In the genomic region with DNA sequence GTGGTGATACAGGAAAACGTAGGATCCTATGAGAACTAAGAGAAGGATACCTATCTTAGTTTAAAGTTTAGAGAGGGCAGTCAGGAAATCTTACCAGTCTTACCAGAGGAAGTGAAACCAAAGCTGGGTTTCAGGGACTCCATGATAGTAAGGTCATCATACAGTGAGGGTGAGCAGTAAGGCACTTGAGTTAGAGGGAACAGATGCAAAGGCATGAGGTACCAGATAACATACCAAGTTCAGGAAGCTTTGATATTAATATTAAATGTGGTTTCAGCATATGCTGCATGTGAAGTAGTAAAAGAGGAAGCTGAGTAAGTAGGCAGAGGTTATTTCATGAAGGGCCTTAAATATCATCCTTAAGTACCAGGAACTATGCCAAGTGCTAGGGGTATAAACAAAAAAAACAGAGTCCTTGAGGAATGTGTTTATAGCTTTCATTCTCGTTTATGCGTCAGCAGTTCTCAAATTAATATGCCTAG, we compare ENCODE assay signal across 9 cellular contexts. TPM values are rescaled to one million over a fixed set of nuclear protein-coding genes. Genes with fewer than 3 reads are reported as not detected.
DNase-seq lines count a peak whose midpoint lies in the region; ATAC-seq, FAIRE-seq and TF ChIP-seq lines count a peak whose summit lies in the region.
"Had no signal": no experiment of that assay in that cellular context is flagged by ENCODE, and none has a peak within 500 bp of the region (broad histone marks: within the 10 kb centered on the region; RNA-seq: fewer than 3 reads in every experiment).

No MANE protein-coding gene starts in this region.

- no peaks in the 10 kb centered on the region for H3K79me2 ChIP-seq in astrocyte (ENCODE audit: insufficient read depth, low read length)

- ATAC-seq in GM21390 (IDR thresholded peaks at IDR 0.05; ENCODE audit: unreplicated experiment) = peak; percentile 99
- peak; percentile 99 for ATAC-seq in HG03469 (IDR thresholded peaks at IDR 0.05; ENCODE audit: unreplicated experiment)

- no peaks in the 10 kb centered on the region for H3K27me3 ChIP-seq in astrocyte (ENCODE audit: insufficient read depth, low read length)

- H3K9me3 Mint-ChIP-seq in astrocyte (ENCODE audit: unreplicated experiment) (no peaks in the 10 kb centered on the region), glutamatergic neuron (ENCODE audit: unreplicated experiment) (peaks cover 2% of the 10 kb centered on the region)

- no peak overlapping the region for H3K4me2 ChIP-seq in astrocyte (ENCODE audit: low read length)

- H3K4me1 ChIP-seq in astrocyte (ENCODE audit: insufficient read depth, low read length) = no peaks in the 10 kb centered on the region

- no peaks in the 10 kb centered on the region for H4K20me1 ChIP-seq in astrocyte (ENCODE audit: insufficient read depth, low read length)

- H3K4me1 Mint-ChIP-seq in astrocyte (ENCODE audit: low read depth, unreplicated experiment) = no peaks in the 10 kb centered on the region
- H3K4me1 Mint-ChIP-seq in glutamatergic neuron (ENCODE audit: low read depth, unreplicated experiment) = no peaks in the 10 kb centered on the region

- no peaks in the 10 kb centered on the region for H3K36me3 ChIP-seq in astrocyte (ENCODE audit: insufficient read depth, low read length)

- DNase-seq in GM10266 (ENCODE audit: extremely low spot score) (peak; percentile 55), astrocyte (ENCODE audit: low read depth) (peak; percentile 4), NCI-H2081 (lab: John Stamatoyannopoulos, UW) (no peak), glutamatergic neuron (no peak), ureter (ENCODE audit: low spot score) (no peak)
- no peak for DNase-seq in stimulated activated CD4-positive, alpha-beta T cell treated with anti-CD3 and anti-CD28 coated beads, Interleukin-4, amount 100 ng/mL, for 4 hours

- H3K9me3 ChIP-seq in astrocyte (ENCODE audit: insufficient read depth, low read depth, low read length) = no peaks in the 10 kb centered on the region

- H3K36me3 Mint-ChIP-seq in astrocyte (ENCODE audit: low read depth, unreplicated experiment) (peaks cover 1% of the 10 kb centered on the region), glutamatergic neuron (ENCODE audit: unreplicated experiment) (no peaks in the 10 kb centered on the region)

- H3K27me3 Mint-ChIP-seq in astrocyte (ENCODE audit: low read depth, unreplicated experiment) (no peaks in the 10 kb centered on the region), glutamatergic neuron (ENCODE audit: unreplicated experiment) (no peaks in the 10 kb centered on the region)

- no peak for FAIRE-seq in astrocyte (lab: Jason Lieb, UNC)
- FAIRE-seq: bronchial epithelial cell had no signal

- H3K27ac ChIP-seq in astrocyte (ENCODE audit: low read depth, low read length) = no peak overlapping the region

- no peak overlapping the region for H3K4me3 ChIP-seq in astrocyte (ENCODE audit: insufficient read depth, low read depth, low read length)

- H3K9ac ChIP-seq in astrocyte (ENCODE audit: low read length) = no peak overlapping the region

- TF ChIP-seq CTCF in GM10266 (IDR thresholded peaks at IDR 0.05; ENCODE audit: control insufficient read depth, insufficient read depth, low read depth, missing control alignments) = no peak
- TF ChIP-seq CTCF in astrocyte (IDR thresholded peaks at IDR 0.05; ENCODE audit: insufficient read depth, low read depth, low read length) = no peak
- no peak for TF ChIP-seq CTCF in glutamatergic neuron (IDR thresholded peaks at IDR 0.05; ENCODE audit: partially characterized antibody, unreplicated experiment)

- no peak overlapping the region for H3K27ac Mint-ChIP-seq in astrocyte (ENCODE audit: unreplicated experiment)
- no peak overlapping the region for H3K27ac Mint-ChIP-seq in glutamatergic neuron (ENCODE audit: unreplicated experiment)

- H2AFZ ChIP-seq in astrocyte (ENCODE audit: low read depth, low read length) = no peak overlapping the region

- H3K4me3 Mint-ChIP-seq in astrocyte (ENCODE audit: unreplicated experiment) (no peak overlapping the region), glutamatergic neuron (ENCODE audit: unreplicated experiment) (no peak overlapping the region)

RNA-seq across cellular contexts. Expression of a gene that starts 16.9 kb away (rescaled TPM):
- total RNA-seq in astrocyte (7.0 and 8.5 TPM in 2 replicates), glutamatergic neuron (ENCODE audit: unreplicated experiment) (8.7 TPM), ureter (6.5 TPM)

Comparison
In these comparisons a context has a peak if more than half of its experiments do, and no peak if none do; other contexts are left out.
1. DNase-seq: peak in GM10266 (single experiment) and astrocyte (single experiment); none in stimulated activated CD4-positive, alpha-beta T cell treated with anti-CD3 and anti-CD28 coated beads, Interleukin-4, amount 100 ng/mL, for 4 hours (0 of 2), NCI-H2081 (0 of 2), glutamatergic neuron (single experiment) and ureter (single experiment).